ENCODE assay signal across 8 cellular contexts in the genomic region with DNA sequence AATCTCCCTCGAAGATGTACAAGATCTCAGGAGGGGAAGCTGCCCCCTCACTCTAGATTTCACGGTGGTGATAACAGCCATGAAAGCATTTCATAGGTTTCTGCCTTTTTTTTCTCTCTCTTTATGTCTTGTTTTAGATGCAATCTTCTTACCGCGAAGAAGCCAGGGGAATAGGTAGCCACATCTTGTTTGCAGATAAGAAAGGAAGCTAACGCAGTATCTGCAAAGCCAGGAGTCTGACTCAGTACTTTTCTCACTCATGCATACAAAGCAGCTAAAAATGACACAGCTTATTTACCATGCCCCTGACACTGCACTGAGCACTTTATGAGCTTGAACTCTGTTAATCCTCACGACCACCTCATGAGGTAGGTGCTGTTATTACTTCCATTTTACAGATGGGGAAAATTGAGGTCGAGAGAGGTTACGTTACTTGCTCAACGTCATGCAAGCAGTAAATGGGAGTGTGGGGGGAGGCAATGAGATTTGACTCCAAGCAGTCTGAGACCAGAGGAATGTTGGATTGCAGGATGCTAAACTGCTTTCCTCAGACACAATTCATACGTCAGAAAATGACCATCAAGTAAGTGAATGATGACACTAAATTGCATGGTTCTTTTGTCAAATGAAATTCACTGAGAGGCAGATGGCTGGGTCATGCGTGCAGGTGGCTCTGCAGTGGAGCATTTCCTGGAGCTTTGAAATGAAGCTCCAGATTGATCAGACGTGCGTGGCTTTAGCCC. TPM values are rescaled to one million over a fixed set of nuclear protein-coding genes. Genes with fewer than 3 reads are reported as not detected.
DNase-seq lines count a peak whose midpoint lies in the region; ATAC-seq and TF ChIP-seq lines count a peak whose summit lies in the region.

No MANE protein-coding gene starts in this region.

- POLR2A ChIA-PET in activated CD8-positive, alpha-beta T cell treated with anti-CD3 and anti-CD28 coated beads for 36 hours (lab: Charles Lee): interaction anchor here (0.5 to 3.7 kb wide), 6 partner anchors 10 to 106 kb away, joined by 3 to 21 read pairs (median 4); no protein-coding TSS in a partner anchor

- peak; percentile 32 for ATAC-seq in activated CD8-positive, alpha-beta T cell treated with anti-CD3 and anti-CD28 coated beads for 36 hours

- peaks cover 25% of the 10 kb centered on the region for H3K27me3 ChIP-seq in iPS-18a (ENCODE audit: control insufficient read depth, insufficient read depth, low read length)

- H3K9me3 ChIP-seq in iPS-18a (ENCODE audit: control insufficient read depth, low read depth, low read length): no peaks in the 10 kb centered on the region

- peak overlapping the region; percentile 76 for H3K4me3 Mint-ChIP-seq in HFFc6
- H3K4me3 Mint-ChIP-seq in activated CD8-positive, alpha-beta T cell treated with anti-CD3 and anti-CD28 coated beads for 36 hours: peak overlapping the region; percentile 78

- H3K4me1 ChIP-seq in iPS-18a (ENCODE audit: control insufficient read depth, low read depth, low read length): peaks cover 27% of the 10 kb centered on the region

- H3K36me3 ChIP-seq in iPS-18a (ENCODE audit: control insufficient read depth, low read depth, low read length): peaks cover 6% of the 10 kb centered on the region

- H3K27ac Mint-ChIP-seq in HFFc6: peak overlapping the region; percentile 88
- H3K27ac Mint-ChIP-seq in activated CD8-positive, alpha-beta T cell treated with anti-CD3 and anti-CD28 coated beads for 36 hours: peak overlapping the region; percentile 70

- H3K9me3 Mint-ChIP-seq in HFFc6: no peaks in the 10 kb centered on the region
- no peaks in the 10 kb centered on the region for H3K9me3 Mint-ChIP-seq in activated CD8-positive, alpha-beta T cell treated with anti-CD3 and anti-CD28 coated beads for 36 hours

- no peaks in the 10 kb centered on the region; the same call in 1 of the 2 replicates for H3K36me3 Mint-ChIP-seq in HFFc6 (ENCODE audit: low read depth)
- peaks cover 42% of the 10 kb centered on the region for H3K36me3 Mint-ChIP-seq in activated CD8-positive, alpha-beta T cell treated with anti-CD3 and anti-CD28 coated beads for 36 hours (ENCODE audit: low read depth)

- in situ Hi-C loops in GM13977 (cut with MboI; ENCODE audit: low pct_unique_long_range_greater_than_20kb, low sequenced_read_pairs, unreplicated experiment): no loop called here

- H3K27me3 Mint-ChIP-seq in HFFc6 (ENCODE audit: insufficient read depth): peaks cover 2% of the 10 kb centered on the region; the same call in 1 of the 2 replicates
- peaks cover 3% of the 10 kb centered on the region for H3K27me3 Mint-ChIP-seq in activated CD8-positive, alpha-beta T cell treated with anti-CD3 and anti-CD28 coated beads for 36 hours

- TF ChIP-seq CTCF in HFFc6 (IDR thresholded peaks at IDR 0.05) (no peak), GM13977 (IDR thresholded peaks at IDR 0.05; ENCODE audit: extremely low read depth, insufficient read depth, missing control alignments) (no peak)
- TF ChIP-seq CTCF in activated CD8-positive, alpha-beta T cell treated with anti-CD3 and anti-CD28 coated beads for 36 hours (IDR thresholded peaks at IDR 0.05): no peak

- peak overlapping the region; percentile 6 for H3K4me3 ChIP-seq in iPS-18a (ENCODE audit: low read length)

- DNase-seq in AG20443 (ENCODE audit: low spot score) (peak; percentile 24), HFFc6 (peak; percentile 61), GM13977 (ENCODE audit: low spot score) (no peak), H4 (ENCODE audit: low spot score) (no peak), hippocampal formation (lab: John Stamatoyannopoulos, UW) (no peak)
- DNase-seq in activated CD8-positive, alpha-beta T cell treated with anti-CD3 and anti-CD28 coated beads for 36 hours: peak; percentile 60
- peak; percentile 41 for DNase-seq in stimulated activated naive CD4-positive, alpha-beta T cell treated with Interleukin-2 at 50 U/mL for 16 hours (lab: John Stamatoyannopoulos, UW)

- H3K9ac ChIP-seq in iPS-18a (ENCODE audit: low read length): no peak overlapping the region

- H3K27ac ChIP-seq in iPS-18a (ENCODE audit: low read length): no peak overlapping the region

- H3K4me1 Mint-ChIP-seq in HFFc6 (ENCODE audit: low read depth): peaks cover 62% of the 10 kb centered on the region
- H3K4me1 Mint-ChIP-seq in activated CD8-positive, alpha-beta T cell treated with anti-CD3 and anti-CD28 coated beads for 36 hours (ENCODE audit: low read depth): peaks cover 52% of the 10 kb centered on the region

- intact Hi-C loops in activated CD8-positive, alpha-beta T cell treated with anti-CD3 and anti-CD28 coated beads for 36 hours (cut with micrococcal nuclease): loop anchor here (5.0 kb wide), 2 partner anchors 75 to 95 kb away; no protein-coding TSS in a partner anchor

- CTCF ChIA-PET in activated CD8-positive, alpha-beta T cell treated with anti-CD3 and anti-CD28 coated beads for 36 hours (lab: Charles Lee): interaction anchor here (0.7 to 7.3 kb wide), 12 partner anchors 10 to 154 kb away, joined by 3 to 39 read pairs (median 4); no protein-coding TSS in a partner anchor

RNA-seq across cellular contexts. Expression of gene MAP3K8, which starts 3.2 kb away (rescaled TPM):
- 1 to 10 TPM; 1.3 to 4.2 (median 1.8) TPM for total RNA-seq in HFFc6 (2021; fragmentation: NEBNext Ultra II Directional; extraction: Animal tissue kit (Norgen Biotek cat#: 25700))
- 10 to 100 TPM; 24.0 to 25.7 TPM for total RNA-seq in activated CD8-positive, alpha-beta T cell treated with anti-CD3 and anti-CD28 coated beads for 36 hours
- total RNA-seq in H4 (2014; rRNA removed; shearing (Covaris generic)): 0.94 and 3.3 TPM in 2 replicates

Comparison
In these comparisons a context has a peak if more than half of its experiments do, and no peak if none do; other contexts are left out.
1. DNase-seq: peak in AG20443 (single experiment), HFFc6 (single experiment), activated CD8-positive, alpha-beta T cell treated with anti-CD3 and anti-CD28 coated beads for 36 hours (single experiment) and stimulated activated naive CD4-positive, alpha-beta T cell treated with Interleukin-2 at 50 U/mL for 16 hours (single experiment); none in GM13977 (single experiment), H4 (single experiment) and hippocampal formation (0 of 2).